Comparison of ENCODE assay signal across 1 cellular context in the genomic region with DNA sequence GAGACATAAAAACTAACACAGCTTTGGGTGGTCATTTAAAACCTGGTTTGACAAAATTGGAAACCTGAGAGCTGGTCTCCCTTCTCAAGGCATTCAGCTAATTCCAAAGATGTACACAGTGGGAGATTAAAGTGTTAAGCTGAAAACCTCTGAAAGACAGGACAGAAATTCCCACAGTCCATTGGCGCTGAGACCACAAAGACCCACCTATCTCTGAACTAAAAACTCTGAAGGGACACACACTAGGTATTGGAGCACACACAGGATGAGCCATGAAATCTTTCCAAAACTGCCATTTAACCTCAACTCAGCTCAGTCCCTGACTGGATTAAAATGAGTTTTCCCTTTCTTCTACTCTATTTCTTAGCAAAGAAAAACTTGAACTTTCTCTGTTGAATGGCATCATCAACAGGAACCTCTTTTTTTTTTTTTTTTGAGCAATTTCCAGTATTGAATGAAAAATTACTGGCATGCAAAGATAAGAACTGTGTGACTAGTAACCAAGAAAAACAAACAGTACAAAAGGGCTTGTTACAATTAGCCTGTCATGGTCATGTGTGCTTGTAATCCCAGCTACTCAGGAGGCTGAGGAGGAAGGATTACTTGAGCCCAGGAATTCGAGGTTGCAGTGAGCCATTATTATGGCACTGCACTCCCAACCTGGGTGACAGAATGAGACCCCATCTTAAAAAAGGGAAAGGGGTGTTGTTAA.
TF ChIP-seq lines count a peak whose summit lies in the region.

No MANE protein-coding gene starts in this region.

TF ChIP-seq in HepG2, 621 proteins besides CTCF, POLR2A, EP300 and RAD21 (continued from another document and continues in another):
- no peak for TF ChIP-seq AHDC1 (CRISPR knock-in tag; IDR thresholded peaks at IDR 0.05; ENCODE audit: borderline replicate concordance)
- no peak for TF ChIP-seq ZNF282 (IDR thresholded peaks at IDR 0.05; ENCODE audit: partially characterized antibody)
- no peak for TF ChIP-seq ZNF780A (CRISPR knock-in tag; IDR thresholded peaks at IDR 0.05)
- no peak for TF ChIP-seq PHF5A (CRISPR knock-in tag; IDR thresholded peaks at IDR 0.05; ENCODE audit: low read depth, unreplicated experiment)
- peak; percentile 72 for TF ChIP-seq ZMYM4 (CRISPR knock-in tag; IDR thresholded peaks at IDR 0.05)
- no peak for TF ChIP-seq TBL1XR1 (IDR thresholded peaks at IDR 0.05; ENCODE audit: borderline replicate concordance, low read length, partially characterized antibody)
- TF ChIP-seq NCOR1 (IDR thresholded peaks at IDR 0.05; ENCODE audit: borderline replicate concordance, low read length) = no peak
- no peak for TF ChIP-seq MYNN (CRISPR knock-in tag; IDR thresholded peaks at IDR 0.05; ENCODE audit: low read depth)
- peak; percentile 10; the same call in 1 of the 2 replicates for TF ChIP-seq SMC3 (IDR thresholded peaks at IDR 0.05; ENCODE audit: low read length)
- TF ChIP-seq ZNF615 (CRISPR knock-in tag; IDR thresholded peaks at IDR 0.05; ENCODE audit: borderline replicate concordance) = no peak
- no peak for TF ChIP-seq ZNF24 (IDR thresholded peaks at IDR 0.05)
- TF ChIP-seq TCF7 (IDR thresholded peaks at IDR 0.05; ENCODE audit: low read depth) = no peak
- no peak for TF ChIP-seq USF2 (IDR thresholded peaks at IDR 0.05; ENCODE audit: low read depth, low read length)
- TF ChIP-seq USF2 (CRISPR knock-in tag; IDR thresholded peaks at IDR 0.05; ENCODE audit: borderline replicate concordance) = no peak
- TF ChIP-seq EED (CRISPR knock-in tag; IDR thresholded peaks at IDR 0.05) = no peak
- TF ChIP-seq FOSL2 (CRISPR knock-in tag; IDR thresholded peaks at IDR 0.05) = 0 out of 2 replicates have a peak, but pooled peaks have one; percentile 32
- no peak for TF ChIP-seq ZNF607 (CRISPR knock-in tag; IDR thresholded peaks at IDR 0.05; ENCODE audit: borderline replicate concordance)
- no peak for TF ChIP-seq ARID2 (CRISPR knock-in tag; IDR thresholded peaks at IDR 0.05; ENCODE audit: borderline replicate concordance)
- peak; percentile 83 for TF ChIP-seq ZMYM2 (CRISPR knock-in tag; IDR thresholded peaks at IDR 0.05)
- 0 out of 2 replicates have a peak, but pooled peaks have one; percentile 20 for TF ChIP-seq MED1 (CRISPR knock-in tag; IDR thresholded peaks at IDR 0.05)
- no peak for TF ChIP-seq ZBED4 (CRISPR knock-in tag; IDR thresholded peaks at IDR 0.05; ENCODE audit: borderline replicate concordance)
- peak; percentile 97 for TF ChIP-seq ZNF770 (CRISPR knock-in tag; IDR thresholded peaks at IDR 0.05)
- TF ChIP-seq ZNF382 (CRISPR knock-in tag; IDR thresholded peaks at IDR 0.05; ENCODE audit: borderline replicate concordance) = no peak
- TF ChIP-seq MBD4 (IDR thresholded peaks at IDR 0.05; ENCODE audit: borderline replicate concordance, low read length) = no peak
- no peak for TF ChIP-seq PCBP2 (optimal IDR thresholded peaks at IDR 0.05; ENCODE audit: low read depth, low read length, poor library complexity, severe bottlenecking)
- no peak for TF ChIP-seq ZNF160 (CRISPR knock-in tag; IDR thresholded peaks at IDR 0.05)
- TF ChIP-seq ISL2 (CRISPR knock-in tag; IDR thresholded peaks at IDR 0.05) = peak; percentile 44; the same call in 1 of the 2 replicates
- no peak for TF ChIP-seq MXD4 (CRISPR knock-in tag; IDR thresholded peaks at IDR 0.05)
- TF ChIP-seq, protein P1, sequence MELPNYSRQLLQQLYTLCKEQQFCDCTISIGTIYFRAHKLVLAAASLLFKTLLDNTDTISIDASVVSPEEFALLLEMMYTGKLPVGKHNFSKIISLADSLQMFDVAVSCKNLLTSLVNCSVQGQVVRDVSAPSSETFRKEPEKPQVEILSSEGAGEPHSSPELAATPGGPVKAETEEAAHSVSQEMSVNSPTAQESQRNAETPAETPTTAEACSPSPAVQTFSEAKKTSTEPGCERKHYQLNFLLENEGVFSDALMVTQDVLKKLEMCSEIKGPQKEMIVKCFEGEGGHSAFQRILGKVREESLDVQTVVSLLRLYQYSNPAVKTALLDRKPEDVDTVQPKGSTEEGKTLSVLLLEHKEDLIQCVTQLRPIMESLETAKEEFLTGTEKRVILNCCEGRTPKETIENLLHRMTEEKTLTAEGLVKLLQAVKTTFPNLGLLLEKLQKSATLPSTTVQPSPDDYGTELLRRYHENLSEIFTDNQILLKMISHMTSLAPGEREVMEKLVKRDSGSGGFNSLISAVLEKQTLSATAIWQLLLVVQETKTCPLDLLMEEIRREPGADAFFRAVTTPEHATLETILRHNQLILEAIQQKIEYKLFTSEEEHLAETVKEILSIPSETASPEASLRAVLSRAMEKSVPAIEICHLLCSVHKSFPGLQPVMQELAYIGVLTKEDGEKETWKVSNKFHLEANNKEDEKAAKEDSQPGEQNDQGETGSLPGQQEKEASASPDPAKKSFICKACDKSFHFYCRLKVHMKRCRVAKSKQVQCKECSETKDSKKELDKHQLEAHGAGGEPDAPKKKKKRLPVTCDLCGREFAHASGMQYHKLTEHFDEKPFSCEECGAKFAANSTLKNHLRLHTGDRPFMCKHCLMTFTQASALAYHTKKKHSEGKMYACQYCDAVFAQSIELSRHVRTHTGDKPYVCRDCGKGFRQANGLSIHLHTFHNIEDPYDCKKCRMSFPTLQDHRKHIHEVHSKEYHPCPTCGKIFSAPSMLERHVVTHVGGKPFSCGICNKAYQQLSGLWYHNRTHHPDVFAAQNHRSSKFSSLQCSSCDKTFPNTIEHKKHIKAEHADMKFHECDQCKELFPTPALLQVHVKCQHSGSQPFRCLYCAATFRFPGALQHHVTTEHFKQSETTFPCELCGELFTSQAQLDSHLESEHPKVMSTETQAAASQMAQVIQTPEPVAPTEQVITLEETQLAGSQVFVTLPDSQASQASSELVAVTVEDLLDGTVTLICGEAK (IDR thresholded peaks at IDR 0.05) = no peak
- TF ChIP-seq, protein P1 (CRISPR knock-in tag; IDR thresholded peaks at IDR 0.05) = no peak
- no peak for TF ChIP-seq NFYC (CRISPR knock-in tag; IDR thresholded peaks at IDR 0.05)
